In the genomic region with DNA sequence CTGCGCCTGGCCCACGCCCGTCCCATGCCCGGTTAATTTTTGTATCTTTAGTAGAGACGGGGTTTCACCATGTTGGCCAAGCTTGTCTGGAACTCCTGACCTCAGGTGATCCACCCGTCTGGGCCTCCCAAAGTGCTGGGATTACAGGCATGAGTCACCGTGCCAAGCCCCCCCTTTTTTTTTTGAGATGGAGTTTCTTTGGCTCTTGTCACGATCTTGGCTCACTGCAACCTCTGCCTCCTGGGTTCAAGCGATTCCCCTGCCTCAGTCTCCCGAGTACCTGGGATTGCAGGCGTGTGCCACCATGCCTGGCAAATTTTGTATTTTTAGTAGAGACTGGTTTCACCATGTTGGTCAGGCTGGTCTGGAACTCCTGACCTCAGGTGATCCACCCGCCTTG, we compare ENCODE assay signal across 6 cellular contexts. TPM values are rescaled to one million over a fixed set of nuclear protein-coding genes. Genes with fewer than 3 reads are reported as not detected.
DNase-seq lines count a peak whose midpoint lies in the region; ATAC-seq, FAIRE-seq and TF ChIP-seq lines count a peak whose summit lies in the region.
"Not testable (repeated sequence)": the region's sequence is repeated elsewhere in the genome, so short reads cannot be mapped to it uniquely, and the experiment has no call there.

No MANE protein-coding gene starts in this region.

- POLR2A ChIA-PET in HCT116 (lab: Charles Lee); RWPE1 (lab: Yijun Ruan, JAX; ENCODE audit: low non-redundant PET): not testable (repeated sequence)
- POLR2A ChIA-PET in HepG2 (lab: Yijun Ruan, JAX): interaction anchor here (1.8 to 2.0 kb wide), 2 partner anchors 12 to 18 kb away, joined by 9 to 17 read pairs; a partner anchor contains a TSS

- CTCF ChIA-PET in HCT116 (lab: Charles Lee); HepG2 (lab: Yijun Ruan, JAX; ENCODE audit: low intra/inter-chr PET ratio, low total read pairs): not testable (repeated sequence)
- CTCF ChIA-PET in RWPE1 (lab: Yijun Ruan, JAX): interaction anchor here (0.6 kb wide), 1 partner anchor 8 kb away, joined by 3 read pairs; no protein-coding TSS in a partner anchor

- not testable (repeated sequence) for H3K9me2 ChIP-seq in HCT116 (ENCODE audit: insufficient read depth)

- H3K36me3 Mint-ChIP-seq in chondrocyte (ENCODE audit: low read depth): not testable (repeated sequence)

- not testable (repeated sequence) for H3K36me3 ChIP-seq in DND-41 (ENCODE audit: insufficient read depth, low read length); HCT116 (ENCODE audit: control insufficient read depth in 1 of 2, insufficient read depth in 2 of 2, low read length in 2 of 2); ascending aorta; HepG2 (replicated peaks in 1 of 2; ENCODE audit: control insufficient read depth in 1 of 2, insufficient read depth in 2 of 2, low read length in 2 of 2)

- 64% methylated on average over 12 of the region's 12 CpGs for WGBS in HepG2 (ENCODE audit: low lambda C conversion rate)

- TF ChIP-seq POLR2A in HCT116 (IDR thresholded peaks at IDR 0.05; ENCODE audit: borderline replicate concordance, extremely low read depth, insufficient read depth, insufficient read length); HepG2 (IDR thresholded peaks at IDR 0.05; ENCODE audit: insufficient read depth in 1 of 2, low read depth in 2 of 2, low read length in 2 of 2): not testable (repeated sequence)

- H3K4me1 Mint-ChIP-seq in chondrocyte (ENCODE audit: low read depth): peaks cover 11% of the 10 kb centered on the region

- in situ Hi-C loops in HepG2 (cut with HindIII; ENCODE audit: extremely low pct_ligation_motif_present, low pct_unique_long_range_greater_than_20kb): not testable (repeated sequence)

- TF ChIP-seq CTCF in DND-41 (IDR thresholded peaks at IDR 0.05; ENCODE audit: borderline replicate concordance, extremely low read depth, low read length, poor library complexity, severe bottlenecking); HCT116 (IDR thresholded peaks at IDR 0.05 in 2 of 3, conservative IDR thresholded peaks at IDR 0.05 in 1 of 3; ENCODE audit: borderline replicate concordance in 1 of 3, insufficient read depth in 1 of 3, low read depth in 2 of 3, low read length in 2 of 3); RWPE1 (conservative IDR thresholded peaks at IDR 0.05; ENCODE audit: low read depth); ascending aorta (IDR thresholded peaks at IDR 0.05); chondrocyte (IDR thresholded peaks at IDR 0.05); HepG2 (CRISPR knock-in tag; IDR thresholded peaks at IDR 0.05): not testable (repeated sequence)

- not testable (repeated sequence) for H3K27ac ChIP-seq in DND-41 (ENCODE audit: low read length); HCT116 (ENCODE audit: low read depth, low read length); HepG2 (ENCODE audit: extremely low read length, insufficient read depth, low read length)
- H3K27ac ChIP-seq in RWPE1 (peak overlapping the region; percentile 80), ascending aorta (peak overlapping the region; percentile 93)

- H3K27ac Mint-ChIP-seq in chondrocyte (ENCODE audit: unreplicated experiment): peak overlapping the region; percentile 36

- not testable (repeated sequence) for H3K27me3 Mint-ChIP-seq in chondrocyte (ENCODE audit: low read depth)

- not testable (repeated sequence) for ATAC-seq in DND-41 (ENCODE audit: insufficient read depth, low read depth); HCT116; HepG2

- not testable (repeated sequence) for H3K9me3 ChIP-seq in DND-41 (ENCODE audit: insufficient read depth, low read length, severe bottlenecking); HCT116 (ENCODE audit: control insufficient read depth in 1 of 2, insufficient read depth in 1 of 2, low read depth in 1 of 2, low read length in 2 of 2); ascending aorta; HepG2 (ENCODE audit: low read length)

- not testable (repeated sequence) for FAIRE-seq in HepG2 (lab: Jason Lieb, UNC)

- DNase-seq in DND-41; HCT116 (ENCODE audit: low read depth, low spot score); RWPE1 (ENCODE audit: low spot score); ascending aorta (ENCODE audit: low spot score in 2 of 2); chondrocyte (ENCODE audit: low spot score); HepG2 (ENCODE audit: low spot score): not testable (repeated sequence)

- not testable (repeated sequence) for BruUV-seq in HCT116 (replicated peaks; lab: Mats Ljungman, UMichigan); HepG2 (replicated peaks; lab: Mats Ljungman, UMichigan)

- not testable (repeated sequence) for TF ChIP-seq RAD21 in HCT116 (IDR thresholded peaks at IDR 0.05; ENCODE audit: low read depth); HepG2 (CRISPR knock-in tag; IDR thresholded peaks at IDR 0.05)

- H4K20me1 ChIP-seq in DND-41 (ENCODE audit: insufficient read depth, low read length); HCT116 (ENCODE audit: insufficient read depth); HepG2 (ENCODE audit: insufficient read depth, low read length): not testable (repeated sequence)

- H3K4me3 ChIP-seq in DND-41 (ENCODE audit: low read depth in 1 of 2, low read length in 2 of 2); HCT116 (replicated peaks in 1 of 2; ENCODE audit: low read depth in 1 of 2, low read length in 2 of 2); ascending aorta; HepG2 (replicated peaks in 1 of 3; ENCODE audit: insufficient read depth in 1 of 3, low read depth in 2 of 3, low read length in 3 of 3): not testable (repeated sequence)

- peaks cover 33% of the 10 kb centered on the region for H3K4me1 ChIP-seq in DND-41 (ENCODE audit: insufficient read depth, low read length)
- H3K4me1 ChIP-seq in HCT116 (ENCODE audit: control insufficient read depth in 1 of 2, insufficient read depth in 2 of 2, low read length in 2 of 2): peaks cover 3 to 34% of the 10 kb centered on the region in 2 experiments; a peak in 3 of 4 replicates
- H3K4me1 ChIP-seq in ascending aorta: peaks cover 0 to 14% of the 10 kb centered on the region in 2 donors
- H3K4me1 ChIP-seq in HepG2 (ENCODE audit: insufficient read depth, low read length): peaks cover 50% of the 10 kb centered on the region

- not testable (repeated sequence) for TF ChIP-seq EP300 in HepG2 (IDR thresholded peaks at IDR 0.05; ENCODE audit: low read depth in 2 of 2, low read length in 2 of 2); HepG2 (CRISPR knock-in tag; IDR thresholded peaks at IDR 0.05; ENCODE audit: borderline replicate concordance)

- peak overlapping the region; percentile 69; the same call in 1 of the 2 replicates for H3K4me2 ChIP-seq in DND-41 (ENCODE audit: insufficient read depth, low read length)
- H3K4me2 ChIP-seq in HCT116 (ENCODE audit: low read length): peak overlapping the region; percentile 15; the same call in 1 of the 2 replicates
- peak overlapping the region; percentile 75; the same call in 1 of the 2 replicates for H3K4me2 ChIP-seq in HepG2 (ENCODE audit: low read depth, low read length)

- not testable (repeated sequence) for H3K9ac ChIP-seq in DND-41 (ENCODE audit: low read depth, low read length); HCT116 (ENCODE audit: low read length); HepG2 (ENCODE audit: insufficient read depth, low read depth, low read length)

- intact Hi-C loops in HCT116 (cut with micrococcal nuclease); ascending aorta (cut with DNase I): not testable (repeated sequence)
- intact Hi-C loops in HepG2 (cut with micrococcal nuclease; ENCODE audit: unreplicated experiment): loop anchor here (5.0 to 10.0 kb wide), 2 partner anchors 34 to 973 kb away; no protein-coding TSS in a partner anchor

- H3K27me3 ChIP-seq in DND-41 (ENCODE audit: insufficient read depth, low read length, poor library complexity); HCT116 (ENCODE audit: insufficient read depth, low read length); ascending aorta; HepG2 (ENCODE audit: control insufficient read depth in 1 of 2, insufficient read depth in 2 of 2, low read length in 2 of 2): not testable (repeated sequence)

- not testable (repeated sequence) for H2AFZ ChIP-seq in DND-41 (ENCODE audit: low read depth, low read length); HCT116 (ENCODE audit: low read depth, low read length, poor library complexity, severe bottlenecking); HepG2 (ENCODE audit: low read length)

- H3K79me2 ChIP-seq in DND-41 (ENCODE audit: insufficient read depth, low read length): peaks cover 34% of the 10 kb centered on the region
- peaks cover 35% of the 10 kb centered on the region for H3K79me2 ChIP-seq in HCT116 (ENCODE audit: insufficient read depth, low read length)
- H3K79me2 ChIP-seq in HepG2 (ENCODE audit: insufficient read depth, low read length): peaks cover 32% of the 10 kb centered on the region

- RAD21 ChIA-PET in HCT116 (lab: Charles Lee; ENCODE audit: low non-redundant PET in 1 of 2, low total read pairs in 2 of 2, uncharacterized antibody in 2 of 2, unreplicated experiment in 2 of 2): not testable (repeated sequence)

- H3K4me3 Mint-ChIP-seq in chondrocyte (ENCODE audit: unreplicated experiment): not testable (repeated sequence)

- H3K9me3 Mint-ChIP-seq in chondrocyte (ENCODE audit: low read depth): not testable (repeated sequence)

RNA-seq across cellular contexts. Expression of a gene that starts 1.6 kb away (rescaled TPM):
- total RNA-seq in HCT116 (2021; ENCODE audit: unreplicated experiment): 15.2 TPM
- 9.7 TPM in 2 replicates for polyA plus RNA-seq in HCT116 (2012)
- total RNA-seq in ascending aorta: 5.9 TPM
- total RNA-seq in chondrocyte: 12.2 to 13.8 TPM (median 13.3 TPM) in 3 replicates
- total RNA-seq in HepG2 (2016; rRNA removed; fragmentation: Illumina TruSeq; extraction: Trizol): 23.4 and 31.2 TPM in 2 replicates
- total RNA-seq in HepG2 (2016; cell fraction: cytosol; rRNA removed; fragmentation: Illumina TruSeq; extraction: Trizol; ENCODE audit: low read depth): 3.1 and 4.5 TPM in 2 replicates
- total RNA-seq in HepG2 (2016; cell fraction: insoluble cytoplasmic fraction; rRNA removed; fragmentation: Illumina TruSeq; extraction: Trizol): 21.8 and 27.9 TPM in 2 replicates
- 8.6 and 10.8 TPM in 2 replicates for total RNA-seq in HepG2 (2016; cell fraction: membrane; rRNA removed; fragmentation: Illumina TruSeq; extraction: Trizol)
- total RNA-seq in HepG2 (2016; cell fraction: nucleus; rRNA removed; fragmentation: Illumina TruSeq; extraction: Trizol): 17.9 and 21.4 TPM in 2 replicates
- 9.9 and 12.9 TPM in 2 replicates for polyA plus RNA-seq in HepG2 (2011; rRNA removed)
- polyA plus RNA-seq in HepG2 (2011; cell fraction: cytosol; rRNA removed): 3.5 and 5.7 TPM in 2 replicates
- 5.9 and 7.8 TPM in 2 replicates for polyA plus RNA-seq in HepG2 (2011; cell fraction: nucleus; rRNA removed)
- polyA plus RNA-seq in HepG2 (2012): 7.4 and 9.5 TPM in 2 replicates
- polyA plus RNA-seq in HepG2 (2016; cell fraction: cytosol; fragmentation: Illumina TruSeq; extraction: Trizol; ENCODE audit: low read depth): 0.54 and 0.58 TPM in 2 replicates
- polyA plus RNA-seq in HepG2 (2016; cell fraction: insoluble cytoplasmic fraction; fragmentation: Illumina TruSeq; extraction: Trizol; ENCODE audit: low read depth): 20.4 and 20.7 TPM in 2 replicates
- 2.8 and 3.6 TPM in 2 replicates for polyA plus RNA-seq in HepG2 (2016; cell fraction: membrane; fragmentation: Illumina TruSeq; extraction: Trizol; ENCODE audit: low read depth)
- polyA plus RNA-seq in HepG2 (2016; cell fraction: nucleus; fragmentation: Illumina TruSeq; extraction: Trizol; ENCODE audit: insufficient read depth, low read depth): 15.7 and 17.1 TPM in 2 replicates
- 57.9 and 104 TPM in 2 replicates for polyA minus RNA-seq in HepG2 (2011; rRNA and poly(A)+ RNA removed; ENCODE audit: low replicate concordance)
- 32.9 and 38.0 TPM in 2 replicates for polyA minus RNA-seq in HepG2 (2011; cell fraction: cytosol; rRNA and poly(A)+ RNA removed)
- polyA minus RNA-seq in HepG2 (2011; cell fraction: nucleus; rRNA and poly(A)+ RNA removed): 45.3 and 46.0 TPM in 2 replicates

RNA-seq across cellular contexts. Expression of a gene that starts 19.3 kb away (rescaled TPM):
- 171 TPM for total RNA-seq in HCT116 (2021; ENCODE audit: unreplicated experiment)
- 108 and 110 TPM in 2 replicates for polyA plus RNA-seq in HCT116 (2012)
- 134 TPM for total RNA-seq in ascending aorta
- 121 to 138 TPM (median 128 TPM) in 3 replicates for total RNA-seq in chondrocyte
- 96.5 and 140 TPM in 2 replicates for total RNA-seq in HepG2 (2016; rRNA removed; fragmentation: Illumina TruSeq; extraction: Trizol)
- 12.2 and 15.2 TPM in 2 replicates for total RNA-seq in HepG2 (2016; cell fraction: cytosol; rRNA removed; fragmentation: Illumina TruSeq; extraction: Trizol; ENCODE audit: low read depth)
- total RNA-seq in HepG2 (2016; cell fraction: insoluble cytoplasmic fraction; rRNA removed; fragmentation: Illumina TruSeq; extraction: Trizol): 99.3 and 136 TPM in 2 replicates
- total RNA-seq in HepG2 (2016; cell fraction: membrane; rRNA removed; fragmentation: Illumina TruSeq; extraction: Trizol): 30.1 and 37.1 TPM in 2 replicates
- total RNA-seq in HepG2 (2016; cell fraction: nucleus; rRNA removed; fragmentation: Illumina TruSeq; extraction: Trizol): 102 and 112 TPM in 2 replicates
- 21.2 and 21.8 TPM in 2 replicates for polyA plus RNA-seq in HepG2 (2011; rRNA removed)
- polyA plus RNA-seq in HepG2 (2011; cell fraction: cytosol; rRNA removed): 7.5 and 12.4 TPM in 2 replicates
- 29.9 and 36.2 TPM in 2 replicates for polyA plus RNA-seq in HepG2 (2011; cell fraction: nucleus; rRNA removed)
- polyA plus RNA-seq in HepG2 (2012): 68.9 and 88.6 TPM in 2 replicates
- polyA plus RNA-seq in HepG2 (2016; cell fraction: cytosol; fragmentation: Illumina TruSeq; extraction: Trizol; ENCODE audit: low read depth): 5.8 and 6.1 TPM in 2 replicates
- polyA plus RNA-seq in HepG2 (2016; cell fraction: insoluble cytoplasmic fraction; fragmentation: Illumina TruSeq; extraction: Trizol; ENCODE audit: low read depth): 76.4 and 84.5 TPM in 2 replicates
- polyA plus RNA-seq in HepG2 (2016; cell fraction: membrane; fragmentation: Illumina TruSeq; extraction: Trizol; ENCODE audit: low read depth): 15.5 TPM in 2 replicates
- polyA plus RNA-seq in HepG2 (2016; cell fraction: nucleus; fragmentation: Illumina TruSeq; extraction: Trizol; ENCODE audit: insufficient read depth, low read depth): 119 and 123 TPM in 2 replicates
- polyA minus RNA-seq in HepG2 (2011; rRNA and poly(A)+ RNA removed; ENCODE audit: low replicate concordance): 42.7 and 58.6 TPM in 2 replicates
- 30.7 and 38.8 TPM in 2 replicates for polyA minus RNA-seq in HepG2 (2011; cell fraction: cytosol; rRNA and poly(A)+ RNA removed)
- polyA minus RNA-seq in HepG2 (2011; cell fraction: nucleus; rRNA and poly(A)+ RNA removed): 88.7 and 106 TPM in 2 replicates

Comparison
In these comparisons a context has a peak if more than half of its experiments do, and no peak if none do; other contexts are left out.
1. H3K4me2 ChIP-seq: peak in every context shown above with its lines; median percentile 75 in HepG2; 69 in DND-41; 15 in HCT116.